In the genomic region with DNA sequence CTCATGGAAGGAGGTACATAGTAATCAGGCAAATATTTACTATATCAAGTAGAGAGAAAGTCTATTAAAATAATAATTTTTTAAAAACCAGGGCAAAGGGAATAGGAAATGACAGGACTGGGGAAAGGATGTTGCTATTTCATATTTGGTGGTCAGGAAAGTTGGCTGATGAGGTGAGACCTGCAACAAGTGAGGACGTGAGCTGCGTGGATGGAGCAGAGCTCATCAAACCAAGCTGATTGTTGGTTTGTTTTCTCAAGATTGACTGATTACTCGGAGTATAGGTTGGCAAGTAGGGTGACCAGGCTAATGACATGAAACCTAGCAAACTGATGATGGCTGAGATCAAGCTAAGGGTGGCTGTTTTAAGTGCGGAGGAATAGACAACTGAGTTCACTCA, we compare ENCODE assay signal across 16 cellular contexts. TPM values are rescaled to one million over a fixed set of nuclear protein-coding genes. Genes with fewer than 3 reads are reported as not detected.
DNase-seq lines count a peak whose midpoint lies in the region; ATAC-seq and TF ChIP-seq lines count a peak whose summit lies in the region.
"Had no signal": no experiment of that assay in that cellular context is flagged by ENCODE, and none has a peak within 500 bp of the region (broad histone marks: within the 10 kb centered on the region; RNA-seq: fewer than 3 reads in every experiment).

No MANE protein-coding gene starts in this region.

- H3K9ac ChIP-seq in colonic mucosa (ENCODE audit: low read depth in 2 of 2, low read length in 2 of 2), result no peak overlapping the region

- no peak for ATAC-seq in right cardiac atrium
- no peak for ATAC-seq in Right ventricle myocardium superior (ENCODE audit: poor library complexity)
- ATAC-seq: activated T-cell treated with anti-CD3 and anti-CD28 coated beads, Interleukin-2, amount 50 U/mL, for 72 hours had no signal

- H3K27ac ChIP-seq in right cardiac atrium (ENCODE audit: low read length), result peak overlapping the region; percentile 87
- H3K27ac ChIP-seq in osteoblast (ENCODE audit: low read depth, low read length), result peak overlapping the region; percentile 74
- no peak overlapping the region for H3K27ac ChIP-seq in colonic mucosa

- WGBS in right cardiac atrium, result 52% methylated on average over 4 of the region's 4 CpGs

- H3K4me1 Mint-ChIP-seq in endothelial cell (ENCODE audit: unreplicated experiment), result peaks cover 39% of the 10 kb centered on the region

- H3K4me1 ChIP-seq in right cardiac atrium (ENCODE audit: control insufficient read depth, insufficient read depth, low read length), result no peaks in the 10 kb centered on the region
- H3K4me1 ChIP-seq in osteoblast (ENCODE audit: insufficient read depth, low read length), result peaks cover 49% of the 10 kb centered on the region
- H3K4me1 ChIP-seq in colonic mucosa, result no peaks in the 10 kb centered on the region
- H3K4me1 ChIP-seq: uterus had no signal

- H3K9me3 Mint-ChIP-seq in endothelial cell (ENCODE audit: unreplicated experiment), result no peaks in the 10 kb centered on the region
- H3K9me3 Mint-ChIP-seq: activated T-cell treated with anti-CD3 and anti-CD28 coated beads, Interleukin-2, amount 50 U/mL, for 72 hours had no signal

- peak overlapping the region; percentile 66 for H3K4me3 Mint-ChIP-seq in endothelial cell (ENCODE audit: unreplicated experiment)
- H3K4me3 Mint-ChIP-seq: activated T-cell treated with anti-CD3 and anti-CD28 coated beads, Interleukin-2, amount 50 U/mL, for 72 hours had no signal

- no peak overlapping the region for H3K27ac Mint-ChIP-seq in endothelial cell (ENCODE audit: unreplicated experiment)
- H3K27ac Mint-ChIP-seq: activated T-cell treated with anti-CD3 and anti-CD28 coated beads, Interleukin-2, amount 50 U/mL, for 72 hours had no signal

- no peak overlapping the region for H3K4me3 ChIP-seq in right cardiac atrium (ENCODE audit: low read length)
- peak overlapping the region; percentile 66 for H3K4me3 ChIP-seq in osteoblast (ENCODE audit: insufficient read depth, low read length)
- H3K4me3 ChIP-seq in colonic mucosa, result no peak overlapping the region
- H3K4me3 ChIP-seq: uterus had no signal

- H3K27me3 ChIP-seq in right cardiac atrium (ENCODE audit: control insufficient read depth, insufficient read depth), result no peaks in the 10 kb centered on the region
- no peaks in the 10 kb centered on the region for H3K27me3 ChIP-seq in osteoblast (ENCODE audit: insufficient read depth, low read length)
- peaks cover 11% of the 10 kb centered on the region for H3K27me3 ChIP-seq in colonic mucosa
- H3K27me3 ChIP-seq: adrenal gland, uterus had no signal

- DNase-seq in right cardiac atrium (no peak), Right ventricle myocardium superior (no peak), endothelial cell (ENCODE audit: low spot score) (no peak), osteoblast (ENCODE audit: insufficient read length, low spot score, missing footprints) (no peak), GM13977 (ENCODE audit: low spot score) (no peak), colonic mucosa (no peak), HuH-7.5 (ENCODE audit: low spot score) (no peak), midbrain (lab: John Stamatoyannopoulos, UW) (no peak)
- DNase-seq: activated CD4-positive, alpha-beta T cell treated with anti-CD3 and anti-CD28 coated beads, Interleukin-2, amount 50 U/mL, for 48 hours; activated T-cell treated with anti-CD3 and anti-CD28 coated beads, Interleukin-2, amount 50 U/mL, for 72 hours; adrenal gland; kidney glomerular epithelial cell; NCI-H1092 treated with DMSO at 0.1 percent for 48 hours; NCI-H2171; stimulated activated CD4-positive, alpha-beta T cell treated with anti-CD3 and anti-CD28 coated beads, Interleukin-2, amount 100 ng/mL, for 48 hours; uterus had no signal

- peaks cover 99% of the 10 kb centered on the region for H3K79me2 ChIP-seq in osteoblast (ENCODE audit: insufficient read depth, low read length)

- H3K36me3 ChIP-seq in osteoblast (ENCODE audit: insufficient read depth, low read length) (peaks cover 47% of the 10 kb centered on the region), colonic mucosa (no peaks in the 10 kb centered on the region)
- H3K36me3 ChIP-seq: uterus had no signal

- peaks cover 51% of the 10 kb centered on the region for H4K20me1 ChIP-seq in osteoblast (ENCODE audit: insufficient read depth, low read length)

- no peak for TF ChIP-seq CTCF in endothelial cell (IDR thresholded peaks at IDR 0.05; ENCODE audit: unreplicated experiment)
- no peak for TF ChIP-seq CTCF in osteoblast (IDR thresholded peaks at IDR 0.05; ENCODE audit: extremely low read depth, low read depth, low read length)
- no peak for TF ChIP-seq CTCF in GM13977 (IDR thresholded peaks at IDR 0.05; ENCODE audit: extremely low read depth, insufficient read depth, missing control alignments)
- TF ChIP-seq CTCF in colonic mucosa (IDR thresholded peaks at IDR 0.05), result no peak

- H3K9me3 ChIP-seq in right cardiac atrium (ENCODE audit: control insufficient read depth, low read length) (no peaks in the 10 kb centered on the region), osteoblast (ENCODE audit: low read depth, low read length) (no peaks in the 10 kb centered on the region), colonic mucosa (no peaks in the 10 kb centered on the region)
- H3K9me3 ChIP-seq: adrenal gland, uterus had no signal

- H2AFZ ChIP-seq in osteoblast (ENCODE audit: low read length), result no peak overlapping the region

- peak overlapping the region; percentile 82 for H3K4me2 ChIP-seq in osteoblast (ENCODE audit: insufficient read depth, low read length)

- H3K36me3 Mint-ChIP-seq in endothelial cell (ENCODE audit: low read depth, unreplicated experiment), result peaks cover 27% of the 10 kb centered on the region

- peaks cover 3% of the 10 kb centered on the region for H3K27me3 Mint-ChIP-seq in endothelial cell (ENCODE audit: unreplicated experiment)

- in situ Hi-C loops in GM13977 (cut with MboI; ENCODE audit: low pct_unique_long_range_greater_than_20kb, low sequenced_read_pairs, unreplicated experiment), result no loop called here

- intact Hi-C loops in right cardiac atrium (cut with DNase I), result loop anchor here in 1 of 4 donors (10.0 kb wide), 1 partner anchor 223 kb away; no protein-coding TSS in a partner anchor
- intact Hi-C loops in Right ventricle myocardium superior (cut with DNase I), result no loop called here
- intact Hi-C loops in colonic mucosa (cut with DNase I), result no loop called here

RNA-seq across cellular contexts. Expression of a gene that starts 6.0 kb away (rescaled TPM):
- total RNA-seq in right cardiac atrium (100 to 1,000 TPM; 101 to 217 (median 148) TPM), Right ventricle myocardium superior (214 TPM), endothelial cell (ENCODE audit: unreplicated experiment) (363 TPM), osteoblast (1,360 and 1,632 TPM in 2 replicates), colonic mucosa (10 to 100 TPM in 1 of 2 donors, 1 to 10 TPM in 1; 8.2 to 13.7 TPM)
- 116 TPM for polyA plus RNA-seq in right cardiac atrium

Comparison
In these comparisons a context has a peak if more than half of its experiments do, and no peak if none do; other contexts are left out.
1. RNA of a gene that starts 6.0 kb away (total RNA-seq): 1,360 to 1,632 TPM in osteoblast, 363 TPM in endothelial cell (single experiment), 214 TPM in Right ventricle myocardium superior (single experiment) and 101 to 217 TPM in right cardiac atrium; 8.2 to 13.7 TPM in colonic mucosa; every median in the first group is over 4 times any median in the second.